12 cellular contexts compared by ENCODE assay signal in genomic region chr4:140463610-140464009, GRCh38. TPM values are rescaled to one million over a fixed set of nuclear protein-coding genes. Genes with fewer than 3 reads are reported as not detected.
"Had no signal": no experiment of that assay in that cellular context is flagged by ENCODE, and none has a peak within 500 bp of the region (broad histone marks: within the 10 kb centered on the region; RNA-seq: fewer than 3 reads in every experiment).

No MANE protein-coding gene starts in this region.

- H3K36me3 ChIP-seq: HAP-1 had no signal

- H3K9ac ChIP-seq: GM23248 had no signal

- H3K4me1 ChIP-seq: HAP-1 had no signal

- H3K4me3 ChIP-seq: GM23248, HAP-1 had no signal

- H3K9me3 ChIP-seq: HAP-1 had no signal

- ATAC-seq: HCT116, HepG2 had no signal

- FAIRE-seq: HepG2 had no signal

- DNase-seq: GM23248, GOT3, H7, HFFc6, KBM-7 had no signal

- H3K27ac ChIP-seq: GM23248, HL-60 had no signal

RNA-seq across cellular contexts. Expression of gene MGAT4D, which starts 34.5 kb away (rescaled TPM):
- total RNA-seq: GM23248, H4, H7, HepG2, HFFc6, HT1080 had no signal
- polyA plus RNA-seq: GM23248, HepG2, IgD-negative memory B cell had no signal

RNA-seq across cellular contexts. Expression of gene CLGN, which starts 36.2 kb away (rescaled TPM):
- polyA plus RNA-seq: IgD-negative memory B cell had no signal
